ENCODE assay signal across 28 cellular contexts in genomic region chr12:58795825-58796224, GRCh38.
DNase-seq lines count a peak whose midpoint lies in the region; ATAC-seq, FAIRE-seq and TF ChIP-seq lines count a peak whose summit lies in the region.
"Had no signal": no experiment of that assay in that cellular context is flagged by ENCODE, and none has a peak within 500 bp of the region (broad histone marks: within the 10 kb centered on the region; RNA-seq: fewer than 3 reads in every experiment).

No MANE protein-coding gene starts in this region.

- H3K9me3 ChIP-seq in HepG2 (ENCODE audit: low read length): no peaks in the 10 kb centered on the region
- H3K9me3 ChIP-seq in right lobe of liver: no peaks in the 10 kb centered on the region
- H3K9me3 ChIP-seq in PC-9 (ENCODE audit: insufficient read depth, low read depth): no peaks in the 10 kb centered on the region
- H3K9me3 ChIP-seq: BE2C had no signal

- H3K27ac ChIP-seq in HepG2 (ENCODE audit: extremely low read length, insufficient read depth, low read length) (no peak overlapping the region), right lobe of liver (no peak overlapping the region), KMS-11 (no peak overlapping the region), PC-9 (no peak overlapping the region)
- H3K27ac ChIP-seq: 22Rv1, BLaER1 had no signal

- no peaks in the 10 kb centered on the region for H3F3A ChIP-seq in PC-9 (ENCODE audit: insufficient read depth, low read depth)

- ATAC-seq in HepG2 (no peak), right lobe of liver (no peak), GM19452 (IDR thresholded peaks at IDR 0.05; ENCODE audit: unreplicated experiment) (no peak)

- no peak for FAIRE-seq in HepG2 (lab: Jason Lieb, UNC)
- FAIRE-seq: G401.6, GM12891, GM19239 had no signal

- BruUV-seq in HepG2 (replicated peaks; lab: Mats Ljungman, UMichigan): no TSS peak
- BruUV-seq in PC-9 (replicated peaks; lab: Mats Ljungman, UMichigan): no TSS peak

- no peak for TF ChIP-seq EP300 in HepG2 (IDR thresholded peaks at IDR 0.05; ENCODE audit: low read depth in 2 of 2, low read length in 2 of 2)
- TF ChIP-seq EP300 in HepG2 (CRISPR knock-in tag; IDR thresholded peaks at IDR 0.05; ENCODE audit: borderline replicate concordance): no peak

- peak overlapping the region; percentile 19 for H3K27ac Mint-ChIP-seq in nephron progenitor cell
- H3K27ac Mint-ChIP-seq: CD4-positive, alpha-beta memory T cell; CD4-positive, CD25-positive, alpha-beta regulatory T cell; CD8-positive, alpha-beta memory T cell had no signal

- DNase-seq in HepG2 (ENCODE audit: low spot score) (no peak), right lobe of liver (no peak), PC-9 (no peak), nephron progenitor cell (no peak), cerebellar cortex (ENCODE audit: low spot score) (no peak)
- DNase-seq in activated CD4-positive, alpha-beta T cell treated with anti-CD3 and anti-CD28 coated beads, Interleukin-2, amount 50 U/mL, for 4 hours: no peak
- DNase-seq: ACHN; BE2C; C1 segment of cervical spinal cord; CD4-positive, alpha-beta memory T cell; CD4-positive, CD25-positive, alpha-beta regulatory T cell; CD8-positive, alpha-beta memory T cell; COR-L47; DMS 273 treated with DMSO at 0.1 percent for 48 hours; DMS153; DMS53; DMS79; DND-41; EL; GF-D8 had no signal

- H3K36me3 Mint-ChIP-seq in nephron progenitor cell (ENCODE audit: low read depth): no peaks in the 10 kb centered on the region
- H3K36me3 Mint-ChIP-seq: CD14-positive monocyte; CD4-positive, alpha-beta memory T cell; CD4-positive, CD25-positive, alpha-beta regulatory T cell; CD8-positive, alpha-beta memory T cell had no signal

- H3K4me2 ChIP-seq in HepG2 (ENCODE audit: low read depth, low read length) (no peak overlapping the region), KMS-11 (peak overlapping the region; percentile 41; the same call in 1 of the 2 replicates), PC-9 (no peak overlapping the region)
- H3K4me2 ChIP-seq: BLaER1 had no signal

- WGBS in HepG2 (ENCODE audit: low lambda C conversion rate): 31% methylated on average over 3 of the region's 3 CpGs
- 80% methylated on average over 3 of the region's 3 CpGs for WGBS in right lobe of liver (ENCODE audit: insufficient coverage, low coverage, low lambda C conversion rate, missing lambda C conversion rate)

- no peak overlapping the region for H3K4me3 Mint-ChIP-seq in nephron progenitor cell
- H3K4me3 Mint-ChIP-seq: CD14-positive monocyte; CD4-positive, alpha-beta memory T cell; CD4-positive, CD25-positive, alpha-beta regulatory T cell; CD8-positive, alpha-beta memory T cell had no signal

- no peaks in the 10 kb centered on the region for H3K79me2 ChIP-seq in HepG2 (ENCODE audit: insufficient read depth, low read length)
- no peaks in the 10 kb centered on the region for H3K79me2 ChIP-seq in KMS-11 (ENCODE audit: insufficient read depth, low read depth)
- H3K79me2 ChIP-seq in PC-9 (ENCODE audit: low read depth): no peaks in the 10 kb centered on the region

- no peaks in the 10 kb centered on the region for H3K4me1 Mint-ChIP-seq in nephron progenitor cell
- H3K4me1 Mint-ChIP-seq: CD14-positive monocyte; CD4-positive, alpha-beta memory T cell; CD4-positive, CD25-positive, alpha-beta regulatory T cell; CD8-positive, alpha-beta memory T cell had no signal

- no peak overlapping the region for H3K4me3 ChIP-seq in HepG2 (replicated peaks in 1 of 3; ENCODE audit: insufficient read depth in 1 of 3, low read depth in 2 of 3, low read length in 3 of 3)
- H3K4me3 ChIP-seq in right lobe of liver: no peak overlapping the region
- no peak overlapping the region for H3K4me3 ChIP-seq in KMS-11 (IDR thresholded peaks at IDR 0.05; ENCODE audit: insufficient read depth, low read depth, low read length)
- H3K4me3 ChIP-seq in PC-9: no peak overlapping the region
- H3K4me3 ChIP-seq: BLaER1 had no signal

- POLR2A ChIA-PET in HepG2 (lab: Yijun Ruan, JAX): no interaction called here
- POLR2A ChIA-PET in PC-9 (lab: Charles Lee; ENCODE audit: unreplicated experiment): no interaction called here

- H3K36me3 ChIP-seq in HepG2 (replicated peaks in 1 of 2; ENCODE audit: control insufficient read depth in 1 of 2, insufficient read depth in 2 of 2, low read length in 2 of 2): no peaks in the 10 kb centered on the region
- no peaks in the 10 kb centered on the region for H3K36me3 ChIP-seq in right lobe of liver
- no peaks in the 10 kb centered on the region; the same call in 1 of the 2 replicates for H3K36me3 ChIP-seq in KMS-11 (ENCODE audit: insufficient read depth)
- H3K36me3 ChIP-seq in PC-9 (ENCODE audit: low read depth): no peaks in the 10 kb centered on the region
- H3K36me3 ChIP-seq: BE2C, BLaER1 had no signal

- no peaks in the 10 kb centered on the region; the same call in 1 of the 2 replicates for H3K9me2 ChIP-seq in PC-9 (ENCODE audit: insufficient read depth)

- no peaks in the 10 kb centered on the region for H3K27me3 Mint-ChIP-seq in nephron progenitor cell (ENCODE audit: low read depth, poor library complexity)
- H3K27me3 Mint-ChIP-seq: CD4-positive, alpha-beta memory T cell; CD4-positive, CD25-positive, alpha-beta regulatory T cell; CD8-positive, alpha-beta memory T cell had no signal

- H3K27me3 ChIP-seq in HepG2 (ENCODE audit: control insufficient read depth in 1 of 2, insufficient read depth in 2 of 2, low read length in 2 of 2) (no peaks in the 10 kb centered on the region), right lobe of liver (no peaks in the 10 kb centered on the region), KMS-11 (ENCODE audit: insufficient read depth, low read depth) (no peaks in the 10 kb centered on the region), PC-9 (ENCODE audit: insufficient read depth, low read depth) (no peaks in the 10 kb centered on the region)
- H3K27me3 ChIP-seq: BE2C, BLaER1 had no signal

- peaks cover 22% of the 10 kb centered on the region for H3K9me3 Mint-ChIP-seq in nephron progenitor cell

- H3K4me1 ChIP-seq in HepG2 (ENCODE audit: insufficient read depth, low read length) (no peaks in the 10 kb centered on the region), right lobe of liver (no peaks in the 10 kb centered on the region), KMS-11 (ENCODE audit: low read depth, poor library complexity, severe bottlenecking) (peaks cover 40% of the 10 kb centered on the region), PC-9 (replicated peaks; ENCODE audit: insufficient read depth) (no peaks in the 10 kb centered on the region)
- H3K4me1 ChIP-seq: BE2C had no signal

- H4K20me1 ChIP-seq in HepG2 (ENCODE audit: insufficient read depth, low read length) (no peaks in the 10 kb centered on the region), KMS-11 (ENCODE audit: insufficient read depth) (no peaks in the 10 kb centered on the region), PC-9 (ENCODE audit: insufficient read depth) (no peaks in the 10 kb centered on the region)
- H4K20me1 ChIP-seq: BLaER1 had no signal

- no peak overlapping the region for H3K9ac ChIP-seq in HepG2 (ENCODE audit: insufficient read depth, low read depth, low read length)
- H3K9ac ChIP-seq in KMS-11: no peak overlapping the region
- H3K9ac ChIP-seq: BLaER1 had no signal

- TF ChIP-seq CTCF in HepG2 (CRISPR knock-in tag; IDR thresholded peaks at IDR 0.05) (no peak), right lobe of liver (IDR thresholded peaks at IDR 0.05) (no peak), KMS-11 (conservative IDR thresholded peaks at IDR 0.05; ENCODE audit: low read depth, low read length) (no peak), PC-9 (conservative IDR thresholded peaks at IDR 0.05) (no peak), nephron progenitor cell (IDR thresholded peaks at IDR 0.05) (no peak)

- in situ Hi-C loops in HepG2 (cut with HindIII; ENCODE audit: extremely low pct_ligation_motif_present, low pct_unique_long_range_greater_than_20kb): no loop called here

- H2AFZ ChIP-seq in HepG2 (ENCODE audit: low read length) (no peak overlapping the region), KMS-11 (ENCODE audit: low read depth) (no peak overlapping the region), PC-9 (0 out of 2 replicates have a peak overlapping the region, but pooled peaks have one; percentile 27)

- intact Hi-C loops in HepG2 (cut with micrococcal nuclease; ENCODE audit: unreplicated experiment) (no loop called here), right lobe of liver (cut with DNase I) (no loop called here), PC-9 (cut with micrococcal nuclease; ENCODE audit: unreplicated experiment) (no loop called here)

- CTCF ChIA-PET in HepG2 (lab: Yijun Ruan, JAX; ENCODE audit: low intra/inter-chr PET ratio, low total read pairs) (no interaction called here), PC-9 (lab: Charles Lee) (no interaction called here)

- TF ChIP-seq RAD21 in HepG2 (CRISPR knock-in tag; IDR thresholded peaks at IDR 0.05): no peak

- TF ChIP-seq POLR2A in HepG2 (IDR thresholded peaks at IDR 0.05; ENCODE audit: insufficient read depth in 1 of 2, low read depth in 2 of 2, low read length in 2 of 2) (no peak), right lobe of liver (IDR thresholded peaks at IDR 0.05) (no peak)

TF ChIP-seq in HepG2, 621 proteins besides CTCF, POLR2A, EP300 and RAD21:
- TF ChIP-seq ZNF101 (CRISPR knock-in tag; IDR thresholded peaks at IDR 0.05; ENCODE audit: borderline replicate concordance, low read depth) (no peak), DNMT1 (CRISPR knock-in tag; IDR thresholded peaks at IDR 0.05) (no peak), MAFF (IDR thresholded peaks at IDR 0.05; ENCODE audit: low read depth, low read length) (peak; percentile 85), MAFK (conservative IDR thresholded peaks at IDR 0.05 in 1 of 2, IDR thresholded peaks at IDR 0.05 in 1 of 2; ENCODE audit: low read length in 2 of 2) (peak; percentile 83 to 89)
TF ChIP-seq in HepG2: peak in this region for 2.
